ENCODE assay signal across 1 cellular context in the genomic region with DNA sequence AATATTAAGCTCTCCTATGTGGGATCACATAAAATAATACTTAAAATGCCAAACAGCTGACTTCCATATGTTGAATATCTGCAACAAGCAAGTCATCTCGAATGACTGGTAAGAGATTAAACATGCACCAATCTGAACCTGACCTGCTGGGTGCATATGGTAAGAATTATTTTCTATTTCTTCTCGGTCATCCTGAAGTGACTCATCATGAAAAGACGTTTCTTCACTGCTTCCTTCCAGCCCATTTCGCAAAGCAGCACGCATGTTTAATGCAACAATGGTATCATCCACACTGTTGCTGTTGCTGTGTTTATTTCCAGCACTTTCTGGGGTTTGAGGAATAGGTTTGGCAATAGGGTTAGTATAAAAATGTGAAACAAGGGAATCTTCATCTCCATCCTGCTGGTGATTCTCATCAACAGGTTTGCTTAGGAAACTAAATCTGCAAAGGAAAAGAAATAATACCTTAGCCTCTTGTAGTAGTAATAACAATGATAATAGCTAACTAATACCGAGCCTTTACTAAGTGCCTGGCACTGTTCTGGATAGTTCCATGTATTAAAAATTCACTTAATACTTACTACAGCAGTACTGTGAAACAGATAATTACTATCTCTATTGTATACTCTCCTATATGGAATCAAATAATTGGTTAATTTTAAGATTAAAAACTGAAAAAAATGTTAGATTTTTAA.
TF ChIP-seq lines count a peak whose summit lies in the region.

No MANE protein-coding gene starts in this region.

TF ChIP-seq in GM23338, 12 proteins besides CTCF, POLR2A, EP300 and RAD21 (continued from another document):
- no peak for TF ChIP-seq ZNF462 (CRISPR knock-in tag; IDR thresholded peaks at IDR 0.05)
- no peak for TF ChIP-seq STAT1 (IDR thresholded peaks at IDR 0.05; ENCODE audit: unreplicated experiment)
- no peak for TF ChIP-seq NANOG (IDR thresholded peaks at IDR 0.05; ENCODE audit: borderline replicate concordance)
